ENCODE assay signal across 1 cellular context in genomic region chr22:38860291-38861169, GRCh38.
TF ChIP-seq lines count a peak whose summit lies in the region.

No MANE protein-coding gene starts in this region.

TF ChIP-seq in GM12878, 131 proteins besides CTCF, POLR2A, EP300 and RAD21:
- TF ChIP-seq CBFB (IDR thresholded peaks at IDR 0.05; ENCODE audit: low read depth) (no peak), MTA3 (IDR thresholded peaks at IDR 0.05; ENCODE audit: borderline replicate concordance, low read length) (peak; percentile 13; the same call in 1 of the 2 replicates)
TF ChIP-seq in GM12878: peak in this region for 1.
